Comparison of ENCODE assay signal across 2 cellular contexts in genomic region chr1:61056674-61057439, GRCh38.
TF ChIP-seq lines count a peak whose summit lies in the region.

No MANE protein-coding gene starts in this region.

TF ChIP-seq in HCT116, 20 proteins besides CTCF, POLR2A, EP300 and RAD21:
- TF ChIP-seq TCF7L2 (IDR thresholded peaks at IDR 0.05; ENCODE audit: borderline replicate concordance, extremely low read depth, insufficient read depth, insufficient read length) (no peak), ZNF274 (IDR thresholded peaks at IDR 0.05; ENCODE audit: low read depth, low read length) (no peak), EGR1 (IDR thresholded peaks at IDR 0.05; ENCODE audit: low read depth) (peak; percentile 60), YY1 (IDR thresholded peaks at IDR 0.05; ENCODE audit: extremely low read depth, insufficient replicate concordance, low read depth, low read length) (peak; percentile 50), ELF1 (IDR thresholded peaks at IDR 0.05; ENCODE audit: borderline replicate concordance, low read depth) (no peak), MAX (IDR thresholded peaks at IDR 0.05) (peak; percentile 71)

TF ChIP-seq in GM12878, 131 proteins besides CTCF, POLR2A, EP300 and RAD21:
- TF ChIP-seq CHD4 (IDR thresholded peaks at IDR 0.05) (no peak), BHLHE40 (IDR thresholded peaks at IDR 0.05; ENCODE audit: borderline replicate concordance in 1 of 2, low read depth in 2 of 2, low read length in 1 of 2) (0 out of 4 replicates have a peak, but pooled peaks of 1 of the 2 experiments have one; percentile 4), EED (IDR thresholded peaks at IDR 0.05; ENCODE audit: low read depth) (no peak)
